1 cellular context compared by ENCODE assay signal in the genomic region with DNA sequence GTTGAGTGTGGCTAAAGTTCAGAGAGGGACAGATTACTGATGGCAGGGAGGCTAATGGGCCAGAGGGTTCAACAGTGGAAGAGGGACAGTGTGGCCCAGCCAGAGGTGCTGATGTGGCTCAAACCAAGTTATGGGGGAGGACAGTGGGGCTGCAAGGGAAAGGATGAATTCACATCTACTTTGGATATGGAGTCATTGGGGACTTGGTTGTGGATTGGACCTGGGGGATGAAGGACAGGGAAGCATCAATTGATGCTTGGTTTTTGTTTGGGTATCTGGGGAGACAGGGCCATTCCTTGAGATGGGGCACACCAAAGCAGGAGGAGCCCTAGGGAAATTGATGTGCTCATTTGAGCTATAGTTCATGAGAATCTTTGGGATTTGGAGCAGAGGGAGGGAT.
TF ChIP-seq lines count a peak whose summit lies in the region.

No MANE protein-coding gene starts in this region.

TF ChIP-seq in H1, 55 proteins besides CTCF, POLR2A, EP300 and RAD21 (continued from another document):
- TF ChIP-seq, protein P1, sequence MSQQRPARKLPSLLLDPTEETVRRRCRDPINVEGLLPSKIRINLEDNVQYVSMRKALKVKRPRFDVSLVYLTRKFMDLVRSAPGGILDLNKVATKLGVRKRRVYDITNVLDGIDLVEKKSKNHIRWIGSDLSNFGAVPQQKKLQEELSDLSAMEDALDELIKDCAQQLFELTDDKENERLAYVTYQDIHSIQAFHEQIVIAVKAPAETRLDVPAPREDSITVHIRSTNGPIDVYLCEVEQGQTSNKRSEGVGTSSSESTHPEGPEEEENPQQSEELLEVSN (IDR thresholded peaks at IDR 0.05) = no peak
- TF ChIP-seq SAP30 (IDR thresholded peaks at IDR 0.05; ENCODE audit: insufficient read depth, insufficient replicate concordance, low read length) (no peak), RXRA (IDR thresholded peaks at IDR 0.05; ENCODE audit: insufficient read depth, low read depth, low read length) (no peak)
- TF ChIP-seq, protein P2, sequence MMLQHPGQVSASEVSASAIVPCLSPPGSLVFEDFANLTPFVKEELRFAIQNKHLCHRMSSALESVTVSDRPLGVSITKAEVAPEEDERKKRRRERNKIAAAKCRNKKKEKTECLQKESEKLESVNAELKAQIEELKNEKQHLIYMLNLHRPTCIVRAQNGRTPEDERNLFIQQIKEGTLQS (IDR thresholded peaks at IDR 0.05; ENCODE audit: insufficient read depth, low read depth, low read length) = no peak
